In genomic region chr2:191688934-191689695, GRCh38 we compare ENCODE assay signal across 1 cellular context.
A peak's percentile ranks its signal among the peaks of the same experiment; 100 is the strongest.
TF ChIP-seq lines count a peak whose summit lies in the region.

No MANE protein-coding gene starts in this region.

TF ChIP-seq in HepG2, 621 proteins besides CTCF, POLR2A, EP300 and RAD21 (continued from another document and continues in another):
- TF ChIP-seq THAP9 (CRISPR knock-in tag; IDR thresholded peaks at IDR 0.05; ENCODE audit: borderline replicate concordance) = no peak
- TF ChIP-seq ZNF850 (CRISPR knock-in tag; conservative IDR thresholded peaks at IDR 0.05) = no peak
- TF ChIP-seq MXI1 (IDR thresholded peaks at IDR 0.05; ENCODE audit: borderline replicate concordance, low read depth, low read length) = 0 out of 3 replicates have a peak, but pooled peaks have one; percentile 15
- no peak for TF ChIP-seq GLI4 (CRISPR knock-in tag; IDR thresholded peaks at IDR 0.05; ENCODE audit: borderline replicate concordance)
- no peak for TF ChIP-seq PAF1 (CRISPR knock-in tag; IDR thresholded peaks at IDR 0.05)
- no peak for TF ChIP-seq ZNF609 (CRISPR knock-in tag; IDR thresholded peaks at IDR 0.05; ENCODE audit: borderline replicate concordance)
- TF ChIP-seq ZNF256 (CRISPR knock-in tag; conservative IDR thresholded peaks at IDR 0.05) = no peak
- TF ChIP-seq UBTF (CRISPR knock-in tag; IDR thresholded peaks at IDR 0.05) = no peak
- TF ChIP-seq PAWR (CRISPR knock-in tag; IDR thresholded peaks at IDR 0.05; ENCODE audit: borderline replicate concordance) = no peak
- TF ChIP-seq ZNF672 (CRISPR knock-in tag; IDR thresholded peaks at IDR 0.05) = no peak
- no peak for TF ChIP-seq KDM5B (CRISPR knock-in tag; IDR thresholded peaks at IDR 0.05; ENCODE audit: borderline replicate concordance)
- TF ChIP-seq RCOR2 (CRISPR knock-in tag; IDR thresholded peaks at IDR 0.05) = no peak
- TF ChIP-seq NRL (CRISPR knock-in tag; IDR thresholded peaks at IDR 0.05; ENCODE audit: borderline replicate concordance) = no peak
- TF ChIP-seq BHLHE40 (IDR thresholded peaks at IDR 0.05; ENCODE audit: low read length) = no peak
- TF ChIP-seq ATF7-NPFF (CRISPR knock-in tag; IDR thresholded peaks at IDR 0.05; ENCODE audit: low read depth) = no peak
- no peak for TF ChIP-seq SALL1 (CRISPR knock-in tag; IDR thresholded peaks at IDR 0.05)
- TF ChIP-seq, protein P1, sequence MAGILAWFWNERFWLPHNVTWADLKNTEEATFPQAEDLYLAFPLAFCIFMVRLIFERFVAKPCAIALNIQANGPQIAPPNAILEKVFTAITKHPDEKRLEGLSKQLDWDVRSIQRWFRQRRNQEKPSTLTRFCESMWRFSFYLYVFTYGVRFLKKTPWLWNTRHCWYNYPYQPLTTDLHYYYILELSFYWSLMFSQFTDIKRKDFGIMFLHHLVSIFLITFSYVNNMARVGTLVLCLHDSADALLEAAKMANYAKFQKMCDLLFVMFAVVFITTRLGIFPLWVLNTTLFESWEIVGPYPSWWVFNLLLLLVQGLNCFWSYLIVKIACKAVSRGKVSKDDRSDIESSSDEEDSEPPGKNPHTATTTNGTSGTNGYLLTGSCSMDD (CRISPR knock-in tag; IDR thresholded peaks at IDR 0.05) = no peak
- TF ChIP-seq NAIF1 (CRISPR knock-in tag; IDR thresholded peaks at IDR 0.05; ENCODE audit: borderline replicate concordance) = no peak
- TF ChIP-seq SMARCE1 (IDR thresholded peaks at IDR 0.05; ENCODE audit: borderline replicate concordance) = no peak
- TF ChIP-seq FOXC1 (CRISPR knock-in tag; IDR thresholded peaks at IDR 0.05; ENCODE audit: borderline replicate concordance) = no peak
- TF ChIP-seq ZNF556 (CRISPR knock-in tag; IDR thresholded peaks at IDR 0.05; ENCODE audit: borderline replicate concordance) = no peak
- TF ChIP-seq ZFX (CRISPR knock-in tag; IDR thresholded peaks at IDR 0.05; ENCODE audit: low read depth) = no peak
- no peak for TF ChIP-seq ZBTB25 (CRISPR knock-in tag; IDR thresholded peaks at IDR 0.05)
- no peak for TF ChIP-seq HOXA3 (CRISPR knock-in tag; IDR thresholded peaks at IDR 0.05)
- no peak for TF ChIP-seq GPN1 (CRISPR knock-in tag; IDR thresholded peaks at IDR 0.05; ENCODE audit: borderline replicate concordance)
- no peak for TF ChIP-seq CENPT (CRISPR knock-in tag; IDR thresholded peaks at IDR 0.05; ENCODE audit: low read depth)
- no peak for TF ChIP-seq ZBTB3 (CRISPR knock-in tag; IDR thresholded peaks at IDR 0.05; ENCODE audit: borderline replicate concordance, low read depth)
- no peak for TF ChIP-seq ZBTB44 (CRISPR knock-in tag; IDR thresholded peaks at IDR 0.05)
- peak; percentile 51; the same call in 1 of the 2 replicates for TF ChIP-seq MBD4 (IDR thresholded peaks at IDR 0.05; ENCODE audit: borderline replicate concordance, low read length)
- no peak for TF ChIP-seq SCMH1 (CRISPR knock-in tag; IDR thresholded peaks at IDR 0.05; ENCODE audit: borderline replicate concordance)
- TF ChIP-seq HOXA7 (CRISPR knock-in tag; IDR thresholded peaks at IDR 0.05) = no peak
- TF ChIP-seq, protein P2, sequence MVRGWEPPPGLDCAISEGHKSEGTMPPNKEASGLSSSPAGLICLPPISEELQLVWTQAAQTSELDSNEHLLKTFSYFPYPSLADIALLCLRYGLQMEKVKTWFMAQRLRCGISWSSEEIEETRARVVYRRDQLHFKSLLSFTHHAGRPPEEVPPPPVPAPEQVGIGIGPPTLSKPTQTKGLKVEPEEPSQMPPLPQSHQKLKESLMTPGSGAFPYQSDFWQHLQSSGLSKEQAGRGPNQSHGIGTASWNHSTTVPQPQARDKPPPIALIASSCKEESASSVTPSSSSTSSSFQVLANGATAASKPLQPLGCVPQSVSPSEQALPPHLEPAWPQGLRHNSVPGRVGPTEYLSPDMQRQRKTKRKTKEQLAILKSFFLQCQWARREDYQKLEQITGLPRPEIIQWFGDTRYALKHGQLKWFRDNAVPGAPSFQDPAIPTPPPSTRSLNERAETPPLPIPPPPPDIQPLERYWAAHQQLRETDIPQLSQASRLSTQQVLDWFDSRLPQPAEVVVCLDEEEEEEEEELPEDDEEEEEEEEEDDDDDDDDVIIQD (CRISPR knock-in tag; IDR thresholded peaks at IDR 0.05; ENCODE audit: low read depth) = peak; percentile 41; the same call in 1 of the 2 replicates
- TF ChIP-seq ZFYVE20 (CRISPR knock-in tag; IDR thresholded peaks at IDR 0.05; ENCODE audit: borderline replicate concordance, low read depth) = no peak
- no peak for TF ChIP-seq TCF12 (IDR thresholded peaks at IDR 0.05)
- TF ChIP-seq TCF12 (CRISPR knock-in tag; IDR thresholded peaks at IDR 0.05) = no peak
- no peak for TF ChIP-seq ATF5 (CRISPR knock-in tag; IDR thresholded peaks at IDR 0.05; ENCODE audit: low read depth)
- TF ChIP-seq NFRKB (IDR thresholded peaks at IDR 0.05) = no peak
- TF ChIP-seq, protein P3, sequence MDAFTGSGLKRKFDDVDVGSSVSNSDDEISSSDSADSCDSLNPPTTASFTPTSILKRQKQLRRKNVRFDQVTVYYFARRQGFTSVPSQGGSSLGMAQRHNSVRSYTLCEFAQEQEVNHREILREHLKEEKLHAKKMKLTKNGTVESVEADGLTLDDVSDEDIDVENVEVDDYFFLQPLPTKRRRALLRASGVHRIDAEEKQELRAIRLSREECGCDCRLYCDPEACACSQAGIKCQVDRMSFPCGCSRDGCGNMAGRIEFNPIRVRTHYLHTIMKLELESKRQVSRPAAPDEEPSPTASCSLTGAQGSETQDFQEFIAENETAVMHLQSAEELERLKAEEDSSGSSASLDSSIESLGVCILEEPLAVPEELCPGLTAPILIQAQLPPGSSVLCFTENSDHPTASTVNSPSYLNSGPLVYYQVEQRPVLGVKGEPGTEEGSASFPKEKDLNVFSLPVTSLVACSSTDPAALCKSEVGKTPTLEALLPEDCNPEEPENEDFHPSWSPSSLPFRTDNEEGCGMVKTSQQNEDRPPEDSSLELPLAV (CRISPR knock-in tag; conservative IDR thresholded peaks at IDR 0.05; ENCODE audit: low read depth) = no peak
- TF ChIP-seq ZNF367 (CRISPR knock-in tag; IDR thresholded peaks at IDR 0.05; ENCODE audit: borderline replicate concordance) = no peak
- no peak for TF ChIP-seq ZNF777 (CRISPR knock-in tag; IDR thresholded peaks at IDR 0.05)
- no peak for TF ChIP-seq ZBTB7A (CRISPR knock-in tag; IDR thresholded peaks at IDR 0.05)
- TF ChIP-seq NFYB (CRISPR knock-in tag; IDR thresholded peaks at IDR 0.05) = no peak
- TF ChIP-seq ZNF34 (CRISPR knock-in tag; IDR thresholded peaks at IDR 0.05; ENCODE audit: borderline replicate concordance) = no peak
- no peak for TF ChIP-seq SRSF9 (IDR thresholded peaks at IDR 0.05; ENCODE audit: borderline replicate concordance, insufficient read depth, low read depth, low read length, poor library complexity, severe bottlenecking)
- no peak for TF ChIP-seq ZIK1 (CRISPR knock-in tag; IDR thresholded peaks at IDR 0.05; ENCODE audit: borderline replicate concordance, low read depth)
- TF ChIP-seq ZNF678 (CRISPR knock-in tag; IDR thresholded peaks at IDR 0.05) = no peak
- TF ChIP-seq, protein P4, sequence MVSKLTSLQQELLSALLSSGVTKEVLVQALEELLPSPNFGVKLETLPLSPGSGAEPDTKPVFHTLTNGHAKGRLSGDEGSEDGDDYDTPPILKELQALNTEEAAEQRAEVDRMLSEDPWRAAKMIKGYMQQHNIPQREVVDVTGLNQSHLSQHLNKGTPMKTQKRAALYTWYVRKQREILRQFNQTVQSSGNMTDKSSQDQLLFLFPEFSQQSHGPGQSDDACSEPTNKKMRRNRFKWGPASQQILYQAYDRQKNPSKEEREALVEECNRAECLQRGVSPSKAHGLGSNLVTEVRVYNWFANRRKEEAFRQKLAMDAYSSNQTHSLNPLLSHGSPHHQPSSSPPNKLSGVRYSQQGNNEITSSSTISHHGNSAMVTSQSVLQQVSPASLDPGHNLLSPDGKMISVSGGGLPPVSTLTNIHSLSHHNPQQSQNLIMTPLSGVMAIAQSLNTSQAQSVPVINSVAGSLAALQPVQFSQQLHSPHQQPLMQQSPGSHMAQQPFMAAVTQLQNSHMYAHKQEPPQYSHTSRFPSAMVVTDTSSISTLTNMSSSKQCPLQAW (CRISPR knock-in tag; IDR thresholded peaks at IDR 0.05) = 0 out of 2 replicates have a peak, but pooled peaks have one; percentile 63
